In genomic region chr1:15259608-15260007, GRCh38 we compare ENCODE assay signal across 11 cellular contexts. TPM values are rescaled to one million over a fixed set of nuclear protein-coding genes. Genes with fewer than 3 reads are reported as not detected.
"Had no signal": no experiment of that assay in that cellular context is flagged by ENCODE, and none has a peak within 500 bp of the region (broad histone marks: within the 10 kb centered on the region; RNA-seq: fewer than 3 reads in every experiment).

No MANE protein-coding gene starts in this region.

- H3K36me3 Mint-ChIP-seq: memory B cell had no signal

- H3K27me3 ChIP-seq: ascending aorta had no signal

- H3K9me3 ChIP-seq: ascending aorta had no signal

- H3K27ac Mint-ChIP-seq: activated B cell treated with CpG ODN at 0.5 μM for 24 hours; activated CD4-positive, alpha-beta T cell treated with anti-CD3 and anti-CD28 coated beads, Interleukin-2, amount 10 ng/mL, durations not matched to agents 7 days and 5 days; activated T-cell treated with anti-CD3 and anti-CD28 coated beads, Interleukin-2, amount 50 U/mL, for 72 hours; memory B cell; nephron had no signal

- DNase-seq: activated B cell treated with CpG ODN at 0.5 μM for 24 hours; activated CD4-positive, alpha-beta T cell treated with anti-CD3 and anti-CD28 coated beads, Interleukin-2, amount 10 ng/mL, durations not matched to agents 7 days and 5 days; activated gamma-delta T cell treated with Interleukin-2 at 50 U/mL for 16 hours; activated T-cell treated with anti-CD3 and anti-CD28 coated beads, Interleukin-2, amount 50 U/mL, for 72 hours; foreskin melanocyte; left colon had no signal

- H3K36me3 ChIP-seq: ascending aorta had no signal

- H3K4me1 ChIP-seq: ascending aorta had no signal

- H3K4me3 Mint-ChIP-seq: activated B cell treated with CpG ODN at 0.5 μM for 24 hours; activated CD4-positive, alpha-beta T cell treated with anti-CD3 and anti-CD28 coated beads, Interleukin-2, amount 10 ng/mL, durations not matched to agents 7 days and 5 days; activated T-cell treated with anti-CD3 and anti-CD28 coated beads, Interleukin-2, amount 50 U/mL, for 72 hours; memory B cell; nephron had no signal

- H3K4me3 ChIP-seq: ascending aorta, skin epidermis had no signal

- ATAC-seq: left colon had no signal

RNA-seq across cellular contexts. Expression of gene FHAD1, which starts 12.6 kb away (rescaled TPM):
- total RNA-seq: activated B cell treated with CpG ODN at 0.5 μM for 24 hours; activated CD4-positive, alpha-beta T cell treated with anti-CD3 and anti-CD28 coated beads, Interleukin-2, amount 10 ng/mL, durations not matched to agents 7 days and 5 days; ascending aorta; bronchial epithelial cell had no signal
